9 cellular contexts compared by ENCODE assay signal in the genomic region with DNA sequence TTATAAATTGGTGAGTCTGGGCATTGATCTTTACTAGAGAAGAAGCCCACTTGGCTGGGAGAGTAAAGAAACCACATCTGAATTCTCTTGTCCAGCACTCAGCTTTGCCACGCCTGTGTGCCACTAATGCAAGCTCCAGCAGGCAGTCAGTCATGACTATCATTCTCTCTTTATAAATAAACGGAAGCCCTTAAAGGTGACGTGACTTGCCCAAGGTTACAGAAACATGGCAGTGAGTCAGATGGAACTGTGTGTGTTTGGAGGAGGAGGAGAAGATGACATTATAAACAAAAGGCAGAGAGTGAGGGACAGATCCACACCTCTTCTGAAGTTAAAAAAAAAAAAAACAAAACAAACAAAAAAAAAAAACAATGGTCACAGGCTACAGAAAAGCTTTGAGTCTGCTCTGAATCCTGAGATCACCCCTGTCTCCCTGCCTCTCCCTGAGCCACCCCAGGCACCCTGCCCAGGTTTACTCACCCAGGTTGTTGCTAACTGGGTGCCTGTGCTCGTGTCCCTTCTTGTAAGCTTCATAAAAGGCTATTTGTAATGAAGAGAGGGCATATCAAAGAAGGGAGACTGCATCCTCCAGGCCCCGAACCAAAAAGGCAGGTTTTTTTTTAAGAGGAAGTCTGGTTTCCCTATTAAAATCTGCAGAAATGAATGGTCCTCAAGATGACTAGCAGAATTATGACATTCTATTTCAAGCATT.
DNase-seq lines count a peak whose midpoint lies in the region; ATAC-seq and TF ChIP-seq lines count a peak whose summit lies in the region.
"Had no signal": no experiment of that assay in that cellular context is flagged by ENCODE, and none has a peak within 500 bp of the region (broad histone marks: within the 10 kb centered on the region; RNA-seq: fewer than 3 reads in every experiment).

No MANE protein-coding gene starts in this region.

- H3K4me1 ChIP-seq in PC-9 (replicated peaks; ENCODE audit: insufficient read depth) (peaks cover 65% of the 10 kb centered on the region), psoas muscle (peaks cover 17% of the 10 kb centered on the region)

- no peaks in the 10 kb centered on the region for H3K9me2 ChIP-seq in PC-9 (ENCODE audit: insufficient read depth)

- ATAC-seq in psoas muscle (peak; percentile 76 to 86 (median 82)), GM19395 (IDR thresholded peaks at IDR 0.05; ENCODE audit: unreplicated experiment) (no peak)

- no peaks in the 10 kb centered on the region for H3K79me2 ChIP-seq in PC-9 (ENCODE audit: low read depth)

- intact Hi-C loops in PC-9 (cut with micrococcal nuclease; ENCODE audit: unreplicated experiment), result loop anchor here (1.0 to 5.0 kb wide), 3 partner anchors 64 to 1812 kb away; no protein-coding TSS in a partner anchor
- intact Hi-C loops in psoas muscle (cut with DNase I), result no loop called here
- intact Hi-C loops in dorsolateral prefrontal cortex (cut with DNase I), result no loop called here

- H3K27ac ChIP-seq in PC-9 (peak overlapping the region; percentile 91), psoas muscle (peak overlapping the region; percentile 72), dorsolateral prefrontal cortex (peak overlapping the region in 2 of 59 donors; percentile 18 to 33)

- peak overlapping the region; percentile 18; the same call in 1 of the 2 replicates for H3K4me3 ChIP-seq in PC-9
- H3K4me3 ChIP-seq in psoas muscle, result no peak overlapping the region
- H3K4me3 ChIP-seq in dorsolateral prefrontal cortex, result no peak overlapping the region

- peak overlapping the region; percentile 53 for H2AFZ ChIP-seq in PC-9

- no TSS peak for BruUV-seq in PC-9 (replicated peaks; lab: Mats Ljungman, UMichigan)

- H3K27me3 ChIP-seq in PC-9 (ENCODE audit: insufficient read depth, low read depth), result no peaks in the 10 kb centered on the region
- H3K27me3 ChIP-seq in psoas muscle (ENCODE audit: insufficient read depth in 3 of 3, low read length in 2 of 3), result no peaks in the 10 kb centered on the region
- peaks cover 0 to 7% (median 0%) of the 10 kb centered on the region in 45 donors for H3K27me3 ChIP-seq in dorsolateral prefrontal cortex

- H3K9me3 ChIP-seq in PC-9 (ENCODE audit: insufficient read depth, low read depth) (no peaks in the 10 kb centered on the region), psoas muscle (no peaks in the 10 kb centered on the region)

- 19 to 31% (median 27%) methylated on average over 5 of the region's 5 CpGs for WGBS in psoas muscle, 3 donors

- H3K4me2 ChIP-seq in PC-9, result peak overlapping the region; percentile 71

- H4K20me1 ChIP-seq in PC-9 (ENCODE audit: insufficient read depth), result no peaks in the 10 kb centered on the region

- DNase-seq in DMS53 (lab: John Stamatoyannopoulos, UW) (peak; percentile 92), PC-9 (peak; percentile 72 to 99), fibroblast of peridontal ligament (ENCODE audit: extremely low read depth) (peak; percentile 57), psoas muscle (no peak), dorsolateral prefrontal cortex (no peak), activated gamma-delta T cell (lab: John Stamatoyannopoulos, UW) (no peak)
- no peak for DNase-seq in activated T-cell treated with anti-CD3 and anti-CD28 coated beads, Interleukin-2, amount 50 U/mL, for 1 hour
- DNase-seq: SW 1271 had no signal

- no peak for TF ChIP-seq CTCF in PC-9 (conservative IDR thresholded peaks at IDR 0.05)
- TF ChIP-seq CTCF in psoas muscle (IDR thresholded peaks at IDR 0.05), result no peak
- no peak for TF ChIP-seq CTCF in dorsolateral prefrontal cortex (IDR thresholded peaks at IDR 0.05 in 54 of 56, conservative IDR thresholded peaks at IDR 0.05 in 2 of 56; ENCODE audit: low read depth in 1 of 56, partially characterized antibody in 56 of 56)

- H3F3A ChIP-seq in PC-9 (ENCODE audit: insufficient read depth, low read depth), result peaks cover 40% of the 10 kb centered on the region

- H3K36me3 ChIP-seq in PC-9 (ENCODE audit: low read depth), result no peaks in the 10 kb centered on the region
- no peaks in the 10 kb centered on the region for H3K36me3 ChIP-seq in psoas muscle (ENCODE audit: insufficient read depth in 1 of 2, low read depth in 1 of 2)

- CTCF ChIA-PET in PC-9 (lab: Charles Lee), result interaction anchor here (0.6 to 1.6 kb wide), 6 partner anchors 22 to 228 kb away, joined by 3 to 16 read pairs (median 5); no protein-coding TSS in a partner anchor

- POLR2A ChIA-PET in PC-9 (lab: Charles Lee; ENCODE audit: unreplicated experiment), result interaction anchor here (0.5 to 1.3 kb wide), 8 partner anchors 22 to 239 kb away, joined by 3 to 62 read pairs (median 4); a partner anchor contains a TSS

Comparison
In these comparisons a context has a peak if more than half of its experiments do, and no peak if none do; other contexts are left out.
1. DNase-seq: peak in DMS53 (single experiment), PC-9 (2 of 2) and fibroblast of peridontal ligament (single experiment); none in psoas muscle (0 of 2), dorsolateral prefrontal cortex (0 of 10), activated T-cell treated with anti-CD3 and anti-CD28 coated beads, Interleukin-2, amount 50 U/mL, for 1 hour (single experiment) and activated gamma-delta T cell (single experiment).